In the genomic region with DNA sequence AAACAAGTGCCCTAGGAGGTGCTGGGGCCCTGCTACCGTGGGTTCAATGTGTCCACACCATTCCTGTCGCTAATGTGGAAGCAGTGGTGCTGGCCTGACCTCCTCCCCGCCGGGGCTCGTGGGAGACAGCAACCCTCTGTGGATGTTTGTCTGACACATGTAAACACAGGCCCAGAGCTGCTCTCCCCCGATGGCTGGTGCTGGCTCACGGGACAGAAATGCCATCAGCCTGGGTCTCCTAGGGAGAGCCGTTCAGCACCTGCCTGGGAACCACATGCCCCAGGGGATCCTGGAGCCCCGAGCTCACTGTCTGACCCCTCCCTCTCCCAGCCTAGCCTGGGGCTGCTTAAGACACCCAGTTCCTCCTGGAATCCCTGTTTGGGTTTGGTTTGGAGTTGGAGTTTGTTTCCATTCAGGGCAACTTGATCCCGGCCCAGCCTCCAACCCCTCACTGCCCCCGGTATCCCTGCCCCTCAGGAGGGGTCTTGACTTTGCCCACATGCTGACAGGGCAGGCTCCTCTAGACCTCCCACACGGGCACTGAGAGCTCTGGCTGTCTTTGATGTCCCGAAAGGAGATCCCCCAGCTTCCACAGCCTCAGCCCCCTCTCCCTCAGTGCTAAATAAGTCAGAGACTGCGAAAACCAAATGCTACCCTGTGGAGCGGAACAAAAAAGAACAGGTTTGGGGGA, we compare ENCODE assay signal across 17 cellular contexts. TPM values are rescaled to one million over a fixed set of nuclear protein-coding genes. Genes with fewer than 3 reads are reported as not detected.
A peak's percentile ranks its signal among the peaks of the same experiment; 100 is the strongest.
DNase-seq lines count a peak whose midpoint lies in the region; ATAC-seq and TF ChIP-seq lines count a peak whose summit lies in the region.
"Had no signal": no experiment of that assay in that cellular context is flagged by ENCODE, and none has a peak within 500 bp of the region (broad histone marks: within the 10 kb centered on the region; RNA-seq: fewer than 3 reads in every experiment).

No MANE protein-coding gene starts in this region.

- no peak overlapping the region for H3K56ac ChIP-seq in mesendoderm (ENCODE audit: low read length)

- H2AK5ac ChIP-seq in mesendoderm (ENCODE audit: low read length): no peak overlapping the region

- H3K18ac ChIP-seq in mesendoderm (ENCODE audit: low read length): no peak overlapping the region

- H2BK120ac ChIP-seq in mesendoderm (ENCODE audit: low read depth, low read length): no peak overlapping the region

- no peak for TF ChIP-seq CTCF in endodermal cell (conservative IDR thresholded peaks at IDR 0.05)

- H3K9me3 Mint-ChIP-seq in endodermal cell: no peaks in the 10 kb centered on the region
- no peaks in the 10 kb centered on the region for H3K9me3 Mint-ChIP-seq in effector memory CD8-positive, alpha-beta T cell
- H3K9me3 Mint-ChIP-seq: CD4-positive, CD25-positive, alpha-beta regulatory T cell had no signal

- no peak overlapping the region for H3K4me2 ChIP-seq in mesendoderm (ENCODE audit: low read length)
- H3K4me2 ChIP-seq: A549 had no signal

- H3K4me3 Mint-ChIP-seq in endodermal cell: no peak overlapping the region
- H3K4me3 Mint-ChIP-seq in effector memory CD8-positive, alpha-beta T cell: no peak overlapping the region
- H3K4me3 Mint-ChIP-seq: CD4-positive, CD25-positive, alpha-beta regulatory T cell had no signal

- ATAC-seq in effector memory CD8-positive, alpha-beta T cell (replicated peaks): no peak
- ATAC-seq in GM21367 (IDR thresholded peaks at IDR 0.05; ENCODE audit: unreplicated experiment): no peak

- H3K4me1 Mint-ChIP-seq in endodermal cell: peaks cover 4% of the 10 kb centered on the region
- no peaks in the 10 kb centered on the region for H3K4me1 Mint-ChIP-seq in effector memory CD8-positive, alpha-beta T cell (ENCODE audit: low read depth in 2 of 2)

- no peaks in the 10 kb centered on the region for H3K79me2 ChIP-seq in mesendoderm (ENCODE audit: control insufficient read depth, insufficient read depth, low read length)

- no peaks in the 10 kb centered on the region for H3K36me3 Mint-ChIP-seq in endodermal cell (ENCODE audit: low read depth)
- H3K36me3 Mint-ChIP-seq in effector memory CD8-positive, alpha-beta T cell (ENCODE audit: insufficient read depth): no peaks in the 10 kb centered on the region
- H3K36me3 Mint-ChIP-seq: CD4-positive, CD25-positive, alpha-beta regulatory T cell had no signal

- H3K36me3 ChIP-seq in endodermal cell (ENCODE audit: control insufficient read depth, insufficient read depth, low read length) (no peaks in the 10 kb centered on the region), mesendoderm (ENCODE audit: control insufficient read depth, insufficient read depth, low read length) (no peaks in the 10 kb centered on the region)
- H3K36me3 ChIP-seq: HAP-1, Peyer's patch had no signal

- H4K8ac ChIP-seq in mesendoderm (ENCODE audit: low read depth, low read length): no peak overlapping the region

- no peaks in the 10 kb centered on the region for H3K9me3 ChIP-seq in endodermal cell (ENCODE audit: control insufficient read depth, low read length)
- H3K9me3 ChIP-seq: A549, HAP-1, Peyer's patch had no signal

- H3K27me3 Mint-ChIP-seq in endodermal cell (ENCODE audit: insufficient read depth): peaks cover 29% of the 10 kb centered on the region
- H3K27me3 Mint-ChIP-seq in effector memory CD8-positive, alpha-beta T cell: peaks cover 12 to 37% of the 10 kb centered on the region in 2 donors

- H2BK15ac ChIP-seq in mesendoderm (replicated peaks; ENCODE audit: low read depth): no peak overlapping the region

- no peak overlapping the region for H3K27ac Mint-ChIP-seq in endodermal cell
- no peak overlapping the region for H3K27ac Mint-ChIP-seq in effector memory CD8-positive, alpha-beta T cell
- H3K27ac Mint-ChIP-seq: CD4-positive, CD25-positive, alpha-beta regulatory T cell had no signal

- H3K79me1 ChIP-seq in mesendoderm (ENCODE audit: low read length): no peaks in the 10 kb centered on the region

- H3K27me3 ChIP-seq in endodermal cell (ENCODE audit: control insufficient read depth, insufficient read depth, low read length, poor library complexity, severe bottlenecking) (peaks cover 5% of the 10 kb centered on the region), mesendoderm (ENCODE audit: insufficient read depth, low read length, poor library complexity) (no peaks in the 10 kb centered on the region)
- H3K27me3 ChIP-seq: Peyer's patch had no signal

- H3K9ac ChIP-seq in endodermal cell (ENCODE audit: extremely low read depth, low read length, poor library complexity, severe bottlenecking) (no peak overlapping the region), mesendoderm (ENCODE audit: low read length) (no peak overlapping the region)

- H2BK5ac ChIP-seq in mesendoderm (ENCODE audit: low read length): no peak overlapping the region

- 70 to 73% methylated on average over 9 to 15 of the region's 15 CpGs for WGBS in endodermal cell (ENCODE audit: insufficient coverage in 1 of 2, insufficient read length in 1 of 2), 2 experiments
- WGBS in mesendoderm (ENCODE audit: extremely low coverage, insufficient coverage, low lambda C conversion rate): no CpG with 5 or more reads among the region's 15 CpGs

- DNase-seq in COLO668 (lab: John Stamatoyannopoulos, UW; ENCODE audit: unreplicated experiment) (peak; percentile 24), NCI-H2107 (lab: John Stamatoyannopoulos, UW) (peak; percentile 11), endodermal cell (peak; percentile 71), mesendoderm (peak; percentile 33), HK-2 (ENCODE audit: unreplicated experiment) (no peak), NCI-H345 (lab: John Stamatoyannopoulos, UW) (no peak)
- DNase-seq in effector memory CD8-positive, alpha-beta T cell: no peak
- DNase-seq: CD4-positive, CD25-positive, alpha-beta regulatory T cell; NCI-H1048; NCI-H146; NCI-H2081 treated with DMSO at 0.1 percent for 48 hours; NCI-H774; Peyer's patch; SHP77 treated with DMSO at 0.1 percent for 48 hours had no signal

- H3K23ac ChIP-seq in mesendoderm (ENCODE audit: low read length): no peak overlapping the region

- H3K27ac ChIP-seq in endodermal cell (ENCODE audit: low read depth, low read length) (no peak overlapping the region), mesendoderm (ENCODE audit: low read depth, low read length) (no peak overlapping the region)
- H3K27ac ChIP-seq: A549, Peyer's patch had no signal

- H4K5ac ChIP-seq in mesendoderm (ENCODE audit: low read length): no peak overlapping the region

- H3K4ac ChIP-seq in mesendoderm (ENCODE audit: low read depth, low read length): no peak overlapping the region

- H3K4me1 ChIP-seq in endodermal cell (ENCODE audit: control insufficient read depth, insufficient read depth, low read length): no peaks in the 10 kb centered on the region
- H3K4me1 ChIP-seq in mesendoderm (ENCODE audit: control insufficient read depth, low read depth, low read length): no peaks in the 10 kb centered on the region
- H3K4me1 ChIP-seq: A549, HAP-1, Peyer's patch had no signal

- H3K4me3 ChIP-seq in endodermal cell (ENCODE audit: low read length) (no peak overlapping the region), mesendoderm (ENCODE audit: low read length) (no peak overlapping the region)
- H3K4me3 ChIP-seq: A549, HAP-1, Peyer's patch had no signal

RNA-seq across cellular contexts. Expression of gene WNT11, which starts 50.9 kb away (rescaled TPM):
- under 1 TPM; 0.53 to 0.62 TPM for total RNA-seq in endodermal cell
- 0.85 TPM for polyA plus RNA-seq in endodermal cell (2013, experiment 1 of 2)
- 0.37 TPM for polyA plus RNA-seq in endodermal cell (2013, experiment 2 of 2)
- polyA plus RNA-seq in mesendoderm (2013, experiment 1 of 2): 0.14 TPM
- 0.20 TPM for polyA plus RNA-seq in mesendoderm (2013, experiment 2 of 2)
- total RNA-seq: CD4-positive, CD25-positive, alpha-beta regulatory T cell had no signal

Comparison
In these comparisons a context has a peak if more than half of its experiments do, and no peak if none do; other contexts are left out.
1. DNase-seq: peak in COLO668 (single experiment), NCI-H2107 (single experiment), endodermal cell (single experiment) and mesendoderm (single experiment); none in HK-2 (single experiment), effector memory CD8-positive, alpha-beta T cell (0 of 3) and NCI-H345 (single experiment).